31 cellular contexts compared by ENCODE assay signal in the genomic region with DNA sequence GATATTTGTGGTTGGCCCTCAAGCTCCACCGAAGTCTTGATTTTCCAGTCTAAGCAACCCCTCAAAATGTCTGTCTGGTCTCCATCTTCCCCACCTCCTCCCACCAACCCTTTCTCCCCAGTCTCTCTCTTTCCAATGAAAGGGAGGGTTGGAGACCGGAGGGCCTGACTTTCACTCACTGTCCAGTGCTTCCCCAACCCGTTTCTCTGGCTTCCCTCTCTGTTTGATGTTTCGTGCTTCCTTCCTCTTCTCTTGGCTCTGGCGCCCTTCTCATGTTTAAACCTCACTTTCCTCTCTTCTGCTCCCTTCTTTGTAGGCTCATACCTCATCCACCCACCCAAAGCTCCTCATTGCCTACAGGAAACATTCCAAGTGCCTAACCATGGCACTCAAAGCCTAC. TPM values are rescaled to one million over a fixed set of nuclear protein-coding genes. Genes with fewer than 3 reads are reported as not detected.
DNase-seq lines count a peak whose midpoint lies in the region; ATAC-seq and TF ChIP-seq lines count a peak whose summit lies in the region.
"Had no signal": no experiment of that assay in that cellular context is flagged by ENCODE, and none has a peak within 500 bp of the region (broad histone marks: within the 10 kb centered on the region; RNA-seq: fewer than 3 reads in every experiment).

No MANE protein-coding gene starts in this region.

- H3K27ac Mint-ChIP-seq in CD4-positive, alpha-beta memory T cell = peak overlapping the region in 4 of 7 donors; percentile 28 to 62 (median 38)
- H3K27ac Mint-ChIP-seq in activated B cell treated with CpG ODN at 0.5 μM for 24 hours = peak overlapping the region; percentile 20
- H3K27ac Mint-ChIP-seq: memory B cell had no signal

- intact Hi-C loops in CD4-positive, alpha-beta memory T cell (cut with micrococcal nuclease) = no loop called here
- intact Hi-C loops in activated B cell treated with CpG ODN at 0.5 μM for 24 hours (cut with micrococcal nuclease) = loop anchor here (5.0 kb wide), 1 partner anchor 340 kb away; no protein-coding TSS in a partner anchor

- H3K9ac ChIP-seq in BLaER1 treated with 17β-estradiol and CSF1 and Interleukin-3, amounts not matched to agents 10 nM and 100 nM = no peak overlapping the region; a peak in 1 of 22 replicates

- peaks cover 0 to 2% (median 0%) of the 10 kb centered on the region in 8 donors for H3K9me3 Mint-ChIP-seq in CD4-positive, alpha-beta memory T cell
- peaks cover 5% of the 10 kb centered on the region for H3K9me3 Mint-ChIP-seq in activated B cell treated with CpG ODN at 0.5 μM for 24 hours

- 0 out of 22 replicates have a peak overlapping the region, but pooled peaks of 1 of the 11 experiments have one; percentile 8 for H3K27ac ChIP-seq in BLaER1 treated with 17β-estradiol and CSF1 and Interleukin-3, amounts not matched to agents 10 nM and 100 nM
- H3K27ac ChIP-seq in CD4-positive, alpha-beta memory T cell (ENCODE audit: low read depth, low read length) = no peak overlapping the region
- H3K27ac ChIP-seq in brain microvascular endothelial cell = no peak overlapping the region
- H3K27ac ChIP-seq: breast epithelium, RWPE1, SK-N-MC, testis, vagina had no signal

- H3K4me2 ChIP-seq in BLaER1 treated with 17β-estradiol and CSF1 and Interleukin-3, amounts not matched to agents 10 nM and 100 nM = peak overlapping the region; percentile 21 to 79 (median 66)

- ATAC-seq in activated B cell treated with CpG ODN at 0.5 μM for 24 hours (ENCODE audit: low read depth) (no peak), GM18909 (IDR thresholded peaks at IDR 0.05; ENCODE audit: poor library complexity, unreplicated experiment) (no peak), HG03135 (IDR thresholded peaks at IDR 0.05; ENCODE audit: unreplicated experiment) (no peak)
- ATAC-seq: left colon had no signal

- peaks cover 0 to 1% of the 10 kb centered on the region in 2 donors for H3K27me3 Mint-ChIP-seq in CD4-positive, alpha-beta memory T cell
- H3K27me3 Mint-ChIP-seq in activated B cell treated with CpG ODN at 0.5 μM for 24 hours = peaks cover 2% of the 10 kb centered on the region

- no peak for DNase-seq in CD4-positive, alpha-beta memory T cell
- DNase-seq in activated B cell treated with CpG ODN at 0.5 μM for 24 hours (no peak), pons (ENCODE audit: low spot score) (peak; percentile 26), brain microvascular endothelial cell (no peak)
- DNase-seq: activated CD8-positive, alpha-beta memory T cell treated with anti-CD3 and anti-CD28 coated beads for 24 hours; activated gamma-delta T cell treated with Interleukin-2 at 50 U/mL for 16 hours; activated T-cell treated with anti-CD3 and anti-CD28 coated beads, Interleukin-2, amount 50 U/mL, for 1 hour; amniotic stem cell; DMS79 treated with DMSO at 0.1 percent for 48 hours; effector CD8-positive, alpha-beta T cell; GOT3; Karpas-422; left colon; NCI-H1092; NCI-H2029 treated with DMSO at 0.1 percent for 48 hours; NCI-H2227 treated with DMSO at 0.1 percent for 48 hours; NCI-H748 treated with DMSO at 0.1 percent for 48 hours; occipital lobe; small intestine; stimulated activated CD4-positive, alpha-beta T cell treated with anti-CD3 and anti-CD28 coated beads, Interleukin-2, amount 100 ng/mL, for 24 hours; testis had no signal

- in situ Hi-C loops in brain microvascular endothelial cell (cut with HindIII; ENCODE audit: low pct_ligation_motif_present, low sequenced_read_pairs) = no loop called here

- no peaks in the 10 kb centered on the region for H3K27me3 ChIP-seq in BLaER1 treated with 17β-estradiol and CSF1 and Interleukin-3, amounts not matched to agents 10 nM and 100 nM
- H3K27me3 ChIP-seq in CD4-positive, alpha-beta memory T cell (ENCODE audit: insufficient read depth, low read length) = no peaks in the 10 kb centered on the region
- peaks cover 13% of the 10 kb centered on the region for H3K27me3 ChIP-seq in brain microvascular endothelial cell (replicated peaks)
- H3K27me3 ChIP-seq: breast epithelium, testis, vagina had no signal

- POLR2A ChIA-PET in CD4-positive, alpha-beta memory T cell (lab: Charles Lee; ENCODE audit: partially characterized antibody) = no interaction called here
- POLR2A ChIA-PET in activated B cell treated with CpG ODN at 0.5 μM for 24 hours (lab: Charles Lee) = no interaction called here

- CTCF ChIA-PET in CD4-positive, alpha-beta memory T cell (lab: Charles Lee; ENCODE audit: partially characterized antibody) = interaction anchor here (0.8 to 1.4 kb wide), 2 partner anchors 15 to 16 kb away, joined by 3 read pairs; no protein-coding TSS in a partner anchor
- CTCF ChIA-PET in activated B cell treated with CpG ODN at 0.5 μM for 24 hours (lab: Charles Lee) = no interaction called here

- H3K4me1 Mint-ChIP-seq in CD4-positive, alpha-beta memory T cell = peaks cover 12 to 21% (median 19%) of the 10 kb centered on the region in 4 donors
- H3K4me1 Mint-ChIP-seq in activated B cell treated with CpG ODN at 0.5 μM for 24 hours = peaks cover 28% of the 10 kb centered on the region

- no peaks in the 10 kb centered on the region for H3K36me3 ChIP-seq in BLaER1 treated with 17β-estradiol and CSF1 and Interleukin-3, amounts not matched to agents 10 nM and 100 nM
- no peaks in the 10 kb centered on the region for H3K36me3 ChIP-seq in CD4-positive, alpha-beta memory T cell (ENCODE audit: insufficient read depth, low read length)
- no peaks in the 10 kb centered on the region for H3K36me3 ChIP-seq in brain microvascular endothelial cell (replicated peaks)
- H3K36me3 ChIP-seq: breast epithelium, vagina had no signal

- H3K9me3 ChIP-seq in BLaER1 treated with 17β-estradiol and CSF1 and Interleukin-3, amounts not matched to agents 10 nM and 100 nM (replicated peaks in 1 of 11) = peaks cover 0 to 28% (median 7%) of the 10 kb centered on the region in 11 experiments; a peak in 11 of 22 replicates
- H3K9me3 ChIP-seq in CD4-positive, alpha-beta memory T cell (ENCODE audit: control insufficient read depth in 1 of 2, low read length in 2 of 2) = no peaks in the 10 kb centered on the region
- H3K9me3 ChIP-seq: breast epithelium, testis, vagina had no signal

- H3K4me3 Mint-ChIP-seq in CD4-positive, alpha-beta memory T cell = peak overlapping the region in 5 of 8 donors; percentile 1 to 39 (median 10)
- H3K4me3 Mint-ChIP-seq in activated B cell treated with CpG ODN at 0.5 μM for 24 hours = no peak overlapping the region
- H3K4me3 Mint-ChIP-seq: memory B cell had no signal

- no peaks in the 10 kb centered on the region for H4K20me1 ChIP-seq in BLaER1 treated with 17β-estradiol and CSF1 and Interleukin-3, amounts not matched to agents 10 nM and 100 nM

- peaks cover 24 to 58% (median 34%) of the 10 kb centered on the region in 10 experiments for H3K4me1 ChIP-seq in BLaER1 treated with 17β-estradiol and CSF1 and Interleukin-3, amounts not matched to agents 10 nM and 100 nM
- H3K4me1 ChIP-seq in CD4-positive, alpha-beta memory T cell (ENCODE audit: insufficient read depth, low read length) = peaks cover 24% of the 10 kb centered on the region
- H3K4me1 ChIP-seq: breast epithelium, testis, vagina had no signal

- TF ChIP-seq CTCF in activated B cell treated with CpG ODN at 0.5 μM for 24 hours (IDR thresholded peaks at IDR 0.05) (no peak), brain microvascular endothelial cell (IDR thresholded peaks at IDR 0.05; ENCODE audit: low read depth, low read length, missing control alignments) (no peak)

- H3K4me3 ChIP-seq in BLaER1 treated with 17β-estradiol and CSF1 and Interleukin-3, amounts not matched to agents 10 nM and 100 nM = no peak overlapping the region
- no peak overlapping the region for H3K4me3 ChIP-seq in CD4-positive, alpha-beta memory T cell (ENCODE audit: low read length in 2 of 2)
- H3K4me3 ChIP-seq in brain microvascular endothelial cell (ENCODE audit: low read depth, low read length) = no peak overlapping the region
- H3K4me3 ChIP-seq: breast epithelium, SK-N-MC, testis, vagina had no signal

- H3K36me3 Mint-ChIP-seq in CD4-positive, alpha-beta memory T cell = no peaks in the 10 kb centered on the region
- no peaks in the 10 kb centered on the region for H3K36me3 Mint-ChIP-seq in activated B cell treated with CpG ODN at 0.5 μM for 24 hours (ENCODE audit: low read depth)
- H3K36me3 Mint-ChIP-seq: memory B cell had no signal

RNA-seq across cellular contexts. Expression of a gene that starts 11.1 kb away (rescaled TPM):
- 1 to 10 TPM; 7.3 to 7.9 TPM for total RNA-seq in CD4-positive, alpha-beta memory T cell
- under 1 TPM; 0.25 to 0.93 TPM for polyA plus RNA-seq in CD4-positive, alpha-beta memory T cell
- 14.4 and 18.1 TPM in 2 replicates for total RNA-seq in activated B cell treated with CpG ODN at 0.5 μM for 24 hours

RNA-seq across cellular contexts. Expression of a gene that starts 31.0 kb away (rescaled TPM):
- not detected for total RNA-seq in CD4-positive, alpha-beta memory T cell
- not detected for polyA plus RNA-seq in CD4-positive, alpha-beta memory T cell
- not detected in 2 replicates for total RNA-seq in activated B cell treated with CpG ODN at 0.5 μM for 24 hours
- total RNA-seq: epithelial cell of proximal tubule, fibroblast of villous mesenchyme, left colon had no signal

RNA-seq across cellular contexts. Expression of a gene that starts 49.8 kb away (rescaled TPM):
- total RNA-seq in CD4-positive, alpha-beta memory T cell = not detected
- polyA plus RNA-seq in CD4-positive, alpha-beta memory T cell = not detected
- not detected in 2 replicates for total RNA-seq in activated B cell treated with CpG ODN at 0.5 μM for 24 hours
- total RNA-seq: epithelial cell of proximal tubule, fibroblast of villous mesenchyme had no signal
